Comparison of ENCODE assay signal across 14 cellular contexts in the genomic region with DNA sequence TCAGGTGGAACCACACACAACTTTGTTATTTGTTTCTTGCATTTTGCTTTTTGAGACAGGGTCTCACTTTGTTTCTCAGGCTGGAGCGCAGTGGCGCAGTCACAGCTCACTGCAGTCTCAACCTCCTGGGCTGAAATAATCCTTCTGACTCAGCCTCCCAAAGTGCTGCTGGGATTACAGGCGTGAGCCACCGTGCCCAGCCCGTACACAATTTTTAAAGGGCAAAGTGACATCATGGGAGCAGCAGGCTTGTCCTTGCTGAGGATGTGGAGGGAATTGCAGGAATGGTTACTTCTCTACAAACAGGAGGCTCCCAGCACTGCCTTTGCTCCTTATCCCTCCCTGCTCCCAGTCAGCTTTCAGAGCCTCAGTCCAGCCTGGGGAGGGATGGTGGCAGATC.
DNase-seq lines count a peak whose midpoint lies in the region; ATAC-seq and TF ChIP-seq lines count a peak whose summit lies in the region.
"Had no signal": no experiment of that assay in that cellular context is flagged by ENCODE, and none has a peak within 500 bp of the region (broad histone marks: within the 10 kb centered on the region; RNA-seq: fewer than 3 reads in every experiment).

No MANE protein-coding gene starts in this region.

- no peaks in the 10 kb centered on the region for H3K27me3 Mint-ChIP-seq in GM23338 (ENCODE audit: insufficient read depth, low read depth, poor library complexity)
- H3K27me3 Mint-ChIP-seq in activated T-helper 1 cell treated with anti-CD3 and anti-CD28 coated beads, Interleukin-12 subunit alpha, Interleukin-12 subunit beta, Interleukin-2, Interleukin-4 antibody, amounts not matched to agents 30 ng/mL and 10 ng/mL and 1 ng/mL, durations not matched to agents 14 hours and 24 hours and 36 hours (ENCODE audit: insufficient read depth), result peaks cover 3% of the 10 kb centered on the region
- peaks cover 0 to 46% (median 7%) of the 10 kb centered on the region in 5 donors for H3K27me3 Mint-ChIP-seq in naive thymus-derived CD8-positive, alpha-beta T cell
- no peaks in the 10 kb centered on the region for H3K27me3 Mint-ChIP-seq in CD8-positive, alpha-beta T cell (ENCODE audit: low read depth)

- intact Hi-C loops in activated T-helper 1 cell treated with anti-CD3 and anti-CD28 coated beads, Interleukin-12 subunit alpha, Interleukin-12 subunit beta, Interleukin-2, Interleukin-4 antibody, amounts not matched to agents 30 ng/mL and 10 ng/mL and 1 ng/mL, durations not matched to agents 14 hours and 24 hours and 36 hours (cut with micrococcal nuclease), result no loop called here
- intact Hi-C loops in CD8-positive, alpha-beta T cell (cut with DNase I, micrococcal nuclease), result no loop called here

- H3K4me1 Mint-ChIP-seq in GM23338, result peaks cover 12% of the 10 kb centered on the region
- no peaks in the 10 kb centered on the region for H3K4me1 Mint-ChIP-seq in activated T-helper 1 cell treated with anti-CD3 and anti-CD28 coated beads, Interleukin-12 subunit alpha, Interleukin-12 subunit beta, Interleukin-2, Interleukin-4 antibody, amounts not matched to agents 30 ng/mL and 10 ng/mL and 1 ng/mL, durations not matched to agents 14 hours and 24 hours and 36 hours (ENCODE audit: low read depth)
- H3K4me1 Mint-ChIP-seq in naive thymus-derived CD8-positive, alpha-beta T cell, result no peaks in the 10 kb centered on the region
- no peaks in the 10 kb centered on the region for H3K4me1 Mint-ChIP-seq in CD8-positive, alpha-beta T cell (ENCODE audit: low read depth)
- H3K4me1 Mint-ChIP-seq: CD4-positive, alpha-beta memory T cell had no signal

- no peak overlapping the region for H3K4ac ChIP-seq in mesendoderm (ENCODE audit: low read depth, low read length)

- no peak overlapping the region for H4K5ac ChIP-seq in mesendoderm (ENCODE audit: low read length)

- H3K18ac ChIP-seq in mesendoderm (ENCODE audit: low read length), result no peak overlapping the region

- no peaks in the 10 kb centered on the region for H3F3A ChIP-seq in GM23338 (replicated peaks; ENCODE audit: low read depth)

- H3K9ac ChIP-seq in duodenal mucosa (ENCODE audit: low read depth in 1 of 2, low read length in 2 of 2) (no peak overlapping the region), mesendoderm (ENCODE audit: low read length) (no peak overlapping the region)

- H2BK5ac ChIP-seq in mesendoderm (ENCODE audit: low read length), result peak overlapping the region; percentile 40

- in situ Hi-C loops in brain microvascular endothelial cell (cut with HindIII; ENCODE audit: low pct_ligation_motif_present, low sequenced_read_pairs), result no loop called here

- H3K36me3 ChIP-seq in GM23338 (ENCODE audit: insufficient read depth), result no peaks in the 10 kb centered on the region
- no peaks in the 10 kb centered on the region for H3K36me3 ChIP-seq in MG63
- no peaks in the 10 kb centered on the region for H3K36me3 ChIP-seq in duodenal mucosa (ENCODE audit: control insufficient read depth in 1 of 2, insufficient read depth in 2 of 2, low read length in 2 of 2)
- no peaks in the 10 kb centered on the region for H3K36me3 ChIP-seq in mesendoderm (ENCODE audit: control insufficient read depth, insufficient read depth, low read length)
- H3K36me3 ChIP-seq in CD8-positive, alpha-beta T cell (ENCODE audit: insufficient read depth, low read length), result no peaks in the 10 kb centered on the region
- H3K36me3 ChIP-seq in brain microvascular endothelial cell (replicated peaks), result no peaks in the 10 kb centered on the region
- H3K36me3 ChIP-seq: BE2C had no signal

- ATAC-seq in GM23338, result no peak
- no peak for ATAC-seq in naive thymus-derived CD8-positive, alpha-beta T cell
- ATAC-seq in CD8-positive, alpha-beta T cell, result no peak
- ATAC-seq: A549 had no signal

- no peak overlapping the region for H3K27ac ChIP-seq in GM23338 (ENCODE audit: low read depth)
- no peak overlapping the region for H3K27ac ChIP-seq in duodenal mucosa (ENCODE audit: low read depth, low read length)
- no peak overlapping the region for H3K27ac ChIP-seq in mesendoderm (ENCODE audit: low read depth, low read length)
- H3K27ac ChIP-seq in CD8-positive, alpha-beta T cell (ENCODE audit: low read depth, low read length), result no peak overlapping the region
- no peak overlapping the region for H3K27ac ChIP-seq in brain microvascular endothelial cell
- H3K27ac ChIP-seq: A549, C4-2B, HL-60 had no signal

- H3K4me3 ChIP-seq in GM23338 (no peak overlapping the region), MG63 (no peak overlapping the region), duodenal mucosa (ENCODE audit: low read depth in 1 of 2, low read length in 2 of 2) (peak overlapping the region; percentile 6 to 18), mesendoderm (ENCODE audit: low read length) (no peak overlapping the region), brain microvascular endothelial cell (ENCODE audit: low read depth, low read length) (no peak overlapping the region)
- no peak overlapping the region for H3K4me3 ChIP-seq in CD8-positive, alpha-beta T cell (ENCODE audit: low read depth, low read length)
- H3K4me3 ChIP-seq: A549 had no signal

- no peaks in the 10 kb centered on the region for H3K79me1 ChIP-seq in mesendoderm (ENCODE audit: low read length)

- no peak for TF ChIP-seq CTCF in GM23338 (conservative IDR thresholded peaks at IDR 0.05; ENCODE audit: low read depth in 2 of 2)
- TF ChIP-seq CTCF in CD8-positive, alpha-beta T cell (IDR thresholded peaks at IDR 0.05), result no peak
- no peak for TF ChIP-seq CTCF in brain microvascular endothelial cell (IDR thresholded peaks at IDR 0.05; ENCODE audit: low read depth, low read length, missing control alignments)

- peak overlapping the region; percentile 57 for H3K56ac ChIP-seq in mesendoderm (ENCODE audit: low read length)

- no CpG with 5 or more reads among the region's 5 CpGs for WGBS in mesendoderm (ENCODE audit: extremely low coverage, insufficient coverage, low lambda C conversion rate)

- no peaks in the 10 kb centered on the region for H3K9me2 ChIP-seq in GM23338 (ENCODE audit: insufficient read depth)

- CTCF ChIA-PET in CD8-positive, alpha-beta T cell (lab: Charles Lee), result no interaction called here

- H2AFZ ChIP-seq in GM23338, result peak overlapping the region; percentile 83; the same call in 1 of the 2 replicates

- no peak overlapping the region for H2AK5ac ChIP-seq in mesendoderm (ENCODE audit: low read length)

- H3K27ac Mint-ChIP-seq in GM23338, result no peak overlapping the region
- no peak overlapping the region for H3K27ac Mint-ChIP-seq in activated T-helper 1 cell treated with anti-CD3 and anti-CD28 coated beads, Interleukin-12 subunit alpha, Interleukin-12 subunit beta, Interleukin-2, Interleukin-4 antibody, amounts not matched to agents 30 ng/mL and 10 ng/mL and 1 ng/mL, durations not matched to agents 14 hours and 24 hours and 36 hours
- H3K27ac Mint-ChIP-seq in naive thymus-derived CD8-positive, alpha-beta T cell, result no peak overlapping the region
- H3K27ac Mint-ChIP-seq in CD8-positive, alpha-beta T cell, result no peak overlapping the region
- H3K27ac Mint-ChIP-seq: CD4-positive, alpha-beta memory T cell had no signal

- H3K4me2 ChIP-seq in GM23338, result no peak overlapping the region
- no peak overlapping the region for H3K4me2 ChIP-seq in mesendoderm (ENCODE audit: low read length)
- H3K4me2 ChIP-seq: A549 had no signal

- H3K9me3 ChIP-seq in MG63 (0 out of 2 replicates have a peak, but pooled peaks cover 2% of the 10 kb centered on the region), duodenal mucosa (ENCODE audit: control insufficient read depth in 1 of 2, low read length in 2 of 2) (peaks cover 0 to 2% of the 10 kb centered on the region in 2 donors)
- H3K9me3 ChIP-seq in CD8-positive, alpha-beta T cell (ENCODE audit: low read length), result no peaks in the 10 kb centered on the region
- H3K9me3 ChIP-seq: A549, BE2C had no signal

- no peaks in the 10 kb centered on the region for H3K36me3 Mint-ChIP-seq in GM23338 (ENCODE audit: low read depth)
- no peaks in the 10 kb centered on the region for H3K36me3 Mint-ChIP-seq in activated T-helper 1 cell treated with anti-CD3 and anti-CD28 coated beads, Interleukin-12 subunit alpha, Interleukin-12 subunit beta, Interleukin-2, Interleukin-4 antibody, amounts not matched to agents 30 ng/mL and 10 ng/mL and 1 ng/mL, durations not matched to agents 14 hours and 24 hours and 36 hours (ENCODE audit: low read depth)
- no peaks in the 10 kb centered on the region for H3K36me3 Mint-ChIP-seq in naive thymus-derived CD8-positive, alpha-beta T cell
- no peaks in the 10 kb centered on the region for H3K36me3 Mint-ChIP-seq in CD8-positive, alpha-beta T cell
- H3K36me3 Mint-ChIP-seq: CD4-positive, alpha-beta memory T cell had no signal

- H2BK15ac ChIP-seq in mesendoderm (replicated peaks; ENCODE audit: low read depth), result no peak overlapping the region

- H3K9me3 Mint-ChIP-seq in GM23338, result no peaks in the 10 kb centered on the region; the same call in 2 of the 3 replicates
- no peaks in the 10 kb centered on the region for H3K9me3 Mint-ChIP-seq in activated T-helper 1 cell treated with anti-CD3 and anti-CD28 coated beads, Interleukin-12 subunit alpha, Interleukin-12 subunit beta, Interleukin-2, Interleukin-4 antibody, amounts not matched to agents 30 ng/mL and 10 ng/mL and 1 ng/mL, durations not matched to agents 14 hours and 24 hours and 36 hours
- H3K9me3 Mint-ChIP-seq in naive thymus-derived CD8-positive, alpha-beta T cell, result peaks cover 0 to 2% (median 0%) of the 10 kb centered on the region in 9 donors
- no peaks in the 10 kb centered on the region for H3K9me3 Mint-ChIP-seq in CD8-positive, alpha-beta T cell

- no peak overlapping the region for H2BK120ac ChIP-seq in mesendoderm (ENCODE audit: low read depth, low read length)

- POLR2A ChIA-PET in naive thymus-derived CD8-positive, alpha-beta T cell (lab: Charles Lee), result no interaction called here
- POLR2A ChIA-PET in CD8-positive, alpha-beta T cell (lab: Charles Lee), result no interaction called here

- DNase-seq in GM23338 (ENCODE audit: low spot score), result no peak
- peak; percentile 17 for DNase-seq in MG63
- DNase-seq in mesendoderm, result peak; percentile 24
- no peak for DNase-seq in activated T-helper 1 cell treated with anti-CD3 and anti-CD28 coated beads, Interleukin-12 subunit alpha, Interleukin-12 subunit beta, Interleukin-2, Interleukin-4 antibody, amounts not matched to agents 30 ng/mL and 10 ng/mL and 1 ng/mL, durations not matched to agents 14 hours and 24 hours and 36 hours (ENCODE audit: low spot score)
- no peak for DNase-seq in naive thymus-derived CD8-positive, alpha-beta T cell
- DNase-seq in CD8-positive, alpha-beta T cell, result no peak
- DNase-seq in brain microvascular endothelial cell, result no peak
- DNase-seq: BE2C; CD4-positive, alpha-beta memory T cell; COR-L47 had no signal

- H3K79me2 ChIP-seq in GM23338 (replicated peaks; ENCODE audit: insufficient read depth) (no peaks in the 10 kb centered on the region), mesendoderm (ENCODE audit: control insufficient read depth, insufficient read depth, low read length) (no peaks in the 10 kb centered on the region)

- H4K20me1 ChIP-seq in GM23338 (replicated peaks; ENCODE audit: insufficient read depth), result no peaks in the 10 kb centered on the region

- no peak overlapping the region for H4K8ac ChIP-seq in mesendoderm (ENCODE audit: low read depth, low read length)

- H3K23ac ChIP-seq in mesendoderm (ENCODE audit: low read length), result no peak overlapping the region

- no peaks in the 10 kb centered on the region for H3K4me1 ChIP-seq in GM23338 (ENCODE audit: insufficient read depth)
- H3K4me1 ChIP-seq in duodenal mucosa (ENCODE audit: control insufficient read depth in 1 of 2, insufficient read depth in 2 of 2, low read length in 2 of 2), result peaks cover 25 to 30% of the 10 kb centered on the region in 2 donors
- peaks cover 2% of the 10 kb centered on the region for H3K4me1 ChIP-seq in mesendoderm (ENCODE audit: control insufficient read depth, low read depth, low read length)
- H3K4me1 ChIP-seq in CD8-positive, alpha-beta T cell (ENCODE audit: insufficient read depth, low read length), result no peaks in the 10 kb centered on the region
- H3K4me1 ChIP-seq: A549, BE2C had no signal

- H3K27me3 ChIP-seq in GM23338 (ENCODE audit: insufficient read depth), result no peaks in the 10 kb centered on the region
- H3K27me3 ChIP-seq in MG63, result no peaks in the 10 kb centered on the region
- no peaks in the 10 kb centered on the region for H3K27me3 ChIP-seq in duodenal mucosa (ENCODE audit: control insufficient read depth in 1 of 2, insufficient read depth in 2 of 2, low read length in 2 of 2)
- no peaks in the 10 kb centered on the region for H3K27me3 ChIP-seq in mesendoderm (ENCODE audit: insufficient read depth, low read length, poor library complexity)
- no peaks in the 10 kb centered on the region for H3K27me3 ChIP-seq in CD8-positive, alpha-beta T cell (ENCODE audit: insufficient read depth, low read length)
- H3K27me3 ChIP-seq in brain microvascular endothelial cell (replicated peaks), result no peaks in the 10 kb centered on the region
- H3K27me3 ChIP-seq: BE2C had no signal

- no peak overlapping the region for H3K4me3 Mint-ChIP-seq in GM23338
- no peak overlapping the region for H3K4me3 Mint-ChIP-seq in activated T-helper 1 cell treated with anti-CD3 and anti-CD28 coated beads, Interleukin-12 subunit alpha, Interleukin-12 subunit beta, Interleukin-2, Interleukin-4 antibody, amounts not matched to agents 30 ng/mL and 10 ng/mL and 1 ng/mL, durations not matched to agents 14 hours and 24 hours and 36 hours
- H3K4me3 Mint-ChIP-seq in naive thymus-derived CD8-positive, alpha-beta T cell, result no peak overlapping the region
- H3K4me3 Mint-ChIP-seq in CD8-positive, alpha-beta T cell, result no peak overlapping the region
- H3K4me3 Mint-ChIP-seq: CD4-positive, alpha-beta memory T cell had no signal

Comparison
In these comparisons a context has a peak if more than half of its experiments do, and no peak if none do; other contexts are left out.
1. DNase-seq: peak in MG63 (single experiment) and mesendoderm (single experiment); none in GM23338 (single experiment), activated T-helper 1 cell treated with anti-CD3 and anti-CD28 coated beads, Interleukin-12 subunit alpha, Interleukin-12 subunit beta, Interleukin-2, Interleukin-4 antibody, amounts not matched to agents 30 ng/mL and 10 ng/mL and 1 ng/mL, durations not matched to agents 14 hours and 24 hours and 36 hours (single experiment), naive thymus-derived CD8-positive, alpha-beta T cell (0 of 10), CD8-positive, alpha-beta T cell (0 of 7) and brain microvascular endothelial cell (single experiment).
2. H3K4me3 ChIP-seq: peak in duodenal mucosa (2 of 2); none in GM23338 (single experiment), MG63 (single experiment), mesendoderm (single experiment), CD8-positive, alpha-beta T cell (single experiment) and brain microvascular endothelial cell (single experiment).